10 cellular contexts compared by ENCODE assay signal in genomic region chr20:17910828-17911294, GRCh38. TPM values are rescaled to one million over a fixed set of nuclear protein-coding genes. Genes with fewer than 3 reads are reported as not detected.
DNase-seq lines count a peak whose midpoint lies in the region; ATAC-seq, FAIRE-seq and TF ChIP-seq lines count a peak whose summit lies in the region.
"Had no signal": no experiment of that assay in that cellular context is flagged by ENCODE, and none has a peak within 500 bp of the region (broad histone marks: within the 10 kb centered on the region; RNA-seq: fewer than 3 reads in every experiment).

No MANE protein-coding gene starts in this region.

- H3K9ac ChIP-seq in astrocyte (ENCODE audit: low read length) = no peak overlapping the region

- H3K4me2 ChIP-seq in GM23338 = no peak overlapping the region
- H3K4me2 ChIP-seq in astrocyte (ENCODE audit: low read length) = peak overlapping the region; percentile 34

- in situ Hi-C loops in gastrocnemius medialis (cut with MboI; ENCODE audit: low sequenced_read_pairs in 4 of 4) = loop anchor here in 1 of 4 donors (25.0 kb wide), 1 partner anchor 399 kb away; no protein-coding TSS in a partner anchor

- H3K36me3 Mint-ChIP-seq in GM23338 (ENCODE audit: low read depth) (no peaks in the 10 kb centered on the region), astrocyte (ENCODE audit: low read depth, unreplicated experiment) (no peaks in the 10 kb centered on the region)

- no peak overlapping the region for H3K27ac Mint-ChIP-seq in GM23338
- H3K27ac Mint-ChIP-seq in astrocyte (ENCODE audit: unreplicated experiment) = no peak overlapping the region

- no peak overlapping the region for H3K4me3 ChIP-seq in GM23338
- H3K4me3 ChIP-seq in astrocyte (ENCODE audit: insufficient read depth, low read depth, low read length) = no peak overlapping the region
- H3K4me3 ChIP-seq in gastrocnemius medialis = no peak overlapping the region

- H3K4me1 ChIP-seq in GM23338 (ENCODE audit: insufficient read depth) = no peaks in the 10 kb centered on the region
- H3K4me1 ChIP-seq in astrocyte (ENCODE audit: insufficient read depth, low read length) = peaks cover 9% of the 10 kb centered on the region
- H3K4me1 ChIP-seq in gastrocnemius medialis = peaks cover 8 to 19% of the 10 kb centered on the region in 2 donors

- ATAC-seq in GM23338 (no peak), gastrocnemius medialis (peak; percentile 78 to 84)

- intact Hi-C loops in gastrocnemius medialis (cut with DNase I; ENCODE audit: low total_unique reads) = no loop called here

- TF ChIP-seq CTCF in GM23338 (conservative IDR thresholded peaks at IDR 0.05; ENCODE audit: low read depth in 2 of 2) (no peak), astrocyte (IDR thresholded peaks at IDR 0.05; ENCODE audit: insufficient read depth, low read depth, low read length) (no peak), gastrocnemius medialis (IDR thresholded peaks at IDR 0.05 in 4 of 5, conservative IDR thresholded peaks at IDR 0.05 in 1 of 5) (no peak), GM20000 (IDR thresholded peaks at IDR 0.05; ENCODE audit: extremely low read depth, missing control alignments) (no peak)

- H3K27me3 ChIP-seq in GM23338 (ENCODE audit: insufficient read depth) = no peaks in the 10 kb centered on the region
- no peaks in the 10 kb centered on the region for H3K27me3 ChIP-seq in astrocyte (ENCODE audit: insufficient read depth, low read length)
- H3K27me3 ChIP-seq in gastrocnemius medialis = no peaks in the 10 kb centered on the region

- peaks cover 5% of the 10 kb centered on the region; the same call in 2 of the 3 replicates for H3K4me1 Mint-ChIP-seq in GM23338
- H3K4me1 Mint-ChIP-seq in astrocyte (ENCODE audit: low read depth, unreplicated experiment) = no peaks in the 10 kb centered on the region

- no peaks in the 10 kb centered on the region for H3K36me3 ChIP-seq in GM23338 (ENCODE audit: insufficient read depth)
- H3K36me3 ChIP-seq in astrocyte (ENCODE audit: insufficient read depth, low read length) = no peaks in the 10 kb centered on the region
- H3K36me3 ChIP-seq in gastrocnemius medialis = no peaks in the 10 kb centered on the region

- no peaks in the 10 kb centered on the region for H3K9me2 ChIP-seq in GM23338 (ENCODE audit: insufficient read depth)

- DNase-seq in GM23338 (ENCODE audit: low spot score) = peak; percentile 30
- peak; percentile 93 for DNase-seq in astrocyte (ENCODE audit: low read depth)
- peak; percentile 76 for DNase-seq in hepatic stellate cell (ENCODE audit: low spot score)
- peak in 1 of 2 donors; percentile 61 for DNase-seq in gastrocnemius medialis
- DNase-seq in GM20000 (ENCODE audit: low spot score) = no peak
- DNase-seq in activated naive CD4-positive, alpha-beta T cell treated with Interleukin-2 at 50 U/mL for 16 hours = no peak
- DNase-seq in activated naive CD4-positive, alpha-beta T cell treated with anti-CD3 and anti-CD28 coated beads, Interleukin-2, amount 50 U/mL, for 16 hours = no peak
- no peak for DNase-seq in NOMO-1 (lab: John Stamatoyannopoulos, UW; ENCODE audit: unreplicated experiment in 2 of 2)
- DNase-seq: activated CD4-positive, CD25-positive, alpha-beta regulatory T cell treated with anti-CD3 and anti-CD28 coated beads, Interleukin-2, amount 50 U/mL, for 72 hours; NCI-H1930 had no signal

- no peaks in the 10 kb centered on the region for H3F3A ChIP-seq in GM23338 (replicated peaks; ENCODE audit: low read depth)

- H4K20me1 ChIP-seq in GM23338 (replicated peaks; ENCODE audit: insufficient read depth) (no peaks in the 10 kb centered on the region), astrocyte (ENCODE audit: insufficient read depth, low read length) (no peaks in the 10 kb centered on the region)

- no peaks in the 10 kb centered on the region; the same call in 2 of the 3 replicates for H3K9me3 Mint-ChIP-seq in GM23338
- no peaks in the 10 kb centered on the region for H3K9me3 Mint-ChIP-seq in astrocyte (ENCODE audit: unreplicated experiment)

- no peak overlapping the region for H3K4me3 Mint-ChIP-seq in GM23338
- no peak overlapping the region for H3K4me3 Mint-ChIP-seq in astrocyte (ENCODE audit: unreplicated experiment)

- H2AFZ ChIP-seq in GM23338 (no peak overlapping the region), astrocyte (ENCODE audit: low read depth, low read length) (peak overlapping the region; percentile 32)

- no peaks in the 10 kb centered on the region for H3K9me3 ChIP-seq in astrocyte (ENCODE audit: insufficient read depth, low read depth, low read length)
- H3K9me3 ChIP-seq in gastrocnemius medialis = no peaks in the 10 kb centered on the region

- H3K79me2 ChIP-seq in GM23338 (replicated peaks; ENCODE audit: insufficient read depth) = no peaks in the 10 kb centered on the region
- no peaks in the 10 kb centered on the region for H3K79me2 ChIP-seq in astrocyte (ENCODE audit: insufficient read depth, low read length)

- H3K27ac ChIP-seq in GM23338 (ENCODE audit: low read depth) (no peak overlapping the region), astrocyte (ENCODE audit: low read depth, low read length) (no peak overlapping the region), gastrocnemius medialis (peak overlapping the region in 3 of 4 donors; percentile 55 to 69 (median 56))

- peak in 1 of 2 donors; percentile 20 for TF ChIP-seq POLR2A in gastrocnemius medialis (IDR thresholded peaks at IDR 0.05)

- H3K27me3 Mint-ChIP-seq in GM23338 (ENCODE audit: insufficient read depth, low read depth, poor library complexity) = no peaks in the 10 kb centered on the region
- peaks cover 5% of the 10 kb centered on the region for H3K27me3 Mint-ChIP-seq in astrocyte (ENCODE audit: low read depth, unreplicated experiment)

- FAIRE-seq in astrocyte (lab: Jason Lieb, UNC) = peak; percentile 82

TF ChIP-seq in GM23338, 12 proteins besides CTCF, POLR2A, EP300 and RAD21:
- TF ChIP-seq EZH2 (IDR thresholded peaks at IDR 0.05; ENCODE audit: low read depth, unreplicated experiment) (no peak), POLR2AphosphoS5 (IDR thresholded peaks at IDR 0.05; ENCODE audit: low read depth) (no peak), ZNF331 (CRISPR knock-in tag; IDR thresholded peaks at IDR 0.05; ENCODE audit: low read depth) (no peak), ZNF114 (CRISPR knock-in tag; IDR thresholded peaks at IDR 0.05) (no peak), EZH2phosphoT487 (IDR thresholded peaks at IDR 0.05; ENCODE audit: unreplicated experiment) (no peak), CREB1 (CRISPR knock-in tag; IDR thresholded peaks at IDR 0.05; ENCODE audit: low read depth) (no peak)

RNA-seq across cellular contexts. Expression of gene SNX5, which starts 57.7 kb away (rescaled TPM):
- 269 and 287 TPM in 2 replicates for total RNA-seq in GM23338 (2014; rRNA removed; shearing (Covaris generic))
- polyA plus RNA-seq in GM23338 (2016; fragmentation: Nextera tagmentation; extraction: Ambion mirVana) = 154 and 167 TPM in 2 replicates
- total RNA-seq in astrocyte (78.0 and 95.1 TPM in 2 replicates), gastrocnemius medialis (10 to 100 TPM; 49.8 to 88.8 (median 60.9) TPM)

RNA-seq across cellular contexts. Expression of gene MGME1, which starts 58.0 kb away (rescaled TPM):
- 41.5 and 43.1 TPM in 2 replicates for total RNA-seq in GM23338 (2014; rRNA removed; shearing (Covaris generic))
- 55.2 and 56.9 TPM in 2 replicates for polyA plus RNA-seq in GM23338 (2016; fragmentation: Nextera tagmentation; extraction: Ambion mirVana)
- 14.1 and 14.2 TPM in 2 replicates for total RNA-seq in astrocyte
- total RNA-seq in gastrocnemius medialis = 1 to 10 TPM; 5.2 to 9.1 (median 7.2) TPM

Comparison
In these comparisons a context has a peak if more than half of its experiments do, and no peak if none do; other contexts are left out.
1. DNase-seq: peak in GM23338 (single experiment), astrocyte (single experiment) and hepatic stellate cell (single experiment); none in GM20000 (single experiment), activated naive CD4-positive, alpha-beta T cell treated with Interleukin-2 at 50 U/mL for 16 hours (single experiment), activated naive CD4-positive, alpha-beta T cell treated with anti-CD3 and anti-CD28 coated beads, Interleukin-2, amount 50 U/mL, for 16 hours (single experiment) and NOMO-1 (0 of 2).
2. H3K27ac ChIP-seq: peak in gastrocnemius medialis (3 of 4); none in GM23338 (single experiment) and astrocyte (single experiment).